ENCODE assay signal across 2 cellular contexts in genomic region chr12:109822416-109822815, GRCh38.
A peak's percentile ranks its signal among the peaks of the same experiment; 100 is the strongest.
TF ChIP-seq lines count a peak whose summit lies in the region.

No MANE protein-coding gene starts in this region.

TF ChIP-seq in HepG2, 621 proteins besides CTCF, POLR2A, EP300 and RAD21:
- TF ChIP-seq ZNF205 (CRISPR knock-in tag; IDR thresholded peaks at IDR 0.05) (0 out of 2 replicates have a peak, but pooled peaks have one; percentile 6), ZNF75D (CRISPR knock-in tag; IDR thresholded peaks at IDR 0.05; ENCODE audit: borderline replicate concordance) (no peak), ZNF281 (CRISPR knock-in tag; IDR thresholded peaks at IDR 0.05; ENCODE audit: borderline replicate concordance) (peak; percentile 60; the same call in 1 of the 2 replicates), ZNF563 (CRISPR knock-in tag; IDR thresholded peaks at IDR 0.05) (0 out of 2 replicates have a peak, but pooled peaks have one; percentile 32), ZNF143 (CRISPR knock-in tag; IDR thresholded peaks at IDR 0.05) (peak; percentile 60; the same call in 1 of the 2 replicates), PBX2 (CRISPR knock-in tag; IDR thresholded peaks at IDR 0.05) (0 out of 2 replicates have a peak, but pooled peaks have one; percentile 23), ZMYM3 (CRISPR knock-in tag; IDR thresholded peaks at IDR 0.05) (0 out of 2 replicates have a peak, but pooled peaks have one; percentile 13), SNRNP70 (IDR thresholded peaks at IDR 0.05; ENCODE audit: low read depth, low read length) (no peak), TAF1 (CRISPR knock-in tag; IDR thresholded peaks at IDR 0.05) (0 out of 2 replicates have a peak, but pooled peaks have one; percentile 11)

TF ChIP-seq in H1, 55 proteins besides CTCF, POLR2A, EP300 and RAD21:
- no peak for TF ChIP-seq YY1 (IDR thresholded peaks at IDR 0.05; ENCODE audit: low read depth, low read length)
- no peak for TF ChIP-seq EZH2 (IDR thresholded peaks at IDR 0.05; ENCODE audit: low read depth, low read length, severe bottlenecking)
- TF ChIP-seq CBX8 (IDR thresholded peaks at IDR 0.05; ENCODE audit: borderline replicate concordance, low read depth, low read length) = no peak
- no peak for TF ChIP-seq JUND (IDR thresholded peaks at IDR 0.05; ENCODE audit: low read length)
- TF ChIP-seq BRCA1 (IDR thresholded peaks at IDR 0.05; ENCODE audit: low read depth, low read length) = no peak
- TF ChIP-seq NANOG (IDR thresholded peaks at IDR 0.05; ENCODE audit: insufficient read depth, low read depth, low read length, poor library complexity, severe bottlenecking) = no peak
- TF ChIP-seq CBX5 (IDR thresholded peaks at IDR 0.05; ENCODE audit: low read depth, low read length) = no peak
- no peak for TF ChIP-seq GABPA (IDR thresholded peaks at IDR 0.05; ENCODE audit: borderline replicate concordance, insufficient read depth, low read length)
- TF ChIP-seq HDAC2 (IDR thresholded peaks at IDR 0.05; ENCODE audit: borderline replicate concordance in 1 of 2, low read depth in 2 of 2, low read length in 2 of 2) = no peak
- TF ChIP-seq MAX (IDR thresholded peaks at IDR 0.05) = no peak
- no peak for TF ChIP-seq PHF8 (conservative IDR thresholded peaks at IDR 0.05; ENCODE audit: low read depth, low read length)
- TF ChIP-seq SIRT6 (IDR thresholded peaks at IDR 0.05; ENCODE audit: low read length) = no peak
- TF ChIP-seq CTBP2 (IDR thresholded peaks at IDR 0.05; ENCODE audit: borderline replicate concordance, insufficient read depth, insufficient read length, low read length) = no peak
- TF ChIP-seq SIX5 (IDR thresholded peaks at IDR 0.05; ENCODE audit: low read depth, low read length) = no peak
- TF ChIP-seq SAP30 (IDR thresholded peaks at IDR 0.05; ENCODE audit: insufficient read depth, insufficient replicate concordance, low read length) = no peak
- no peak for TF ChIP-seq MAFK (IDR thresholded peaks at IDR 0.05; ENCODE audit: low read depth, low read length)
TF ChIP-seq in H1: peak in this region for 0.
